Comparison of ENCODE assay signal across 13 cellular contexts in the genomic region with DNA sequence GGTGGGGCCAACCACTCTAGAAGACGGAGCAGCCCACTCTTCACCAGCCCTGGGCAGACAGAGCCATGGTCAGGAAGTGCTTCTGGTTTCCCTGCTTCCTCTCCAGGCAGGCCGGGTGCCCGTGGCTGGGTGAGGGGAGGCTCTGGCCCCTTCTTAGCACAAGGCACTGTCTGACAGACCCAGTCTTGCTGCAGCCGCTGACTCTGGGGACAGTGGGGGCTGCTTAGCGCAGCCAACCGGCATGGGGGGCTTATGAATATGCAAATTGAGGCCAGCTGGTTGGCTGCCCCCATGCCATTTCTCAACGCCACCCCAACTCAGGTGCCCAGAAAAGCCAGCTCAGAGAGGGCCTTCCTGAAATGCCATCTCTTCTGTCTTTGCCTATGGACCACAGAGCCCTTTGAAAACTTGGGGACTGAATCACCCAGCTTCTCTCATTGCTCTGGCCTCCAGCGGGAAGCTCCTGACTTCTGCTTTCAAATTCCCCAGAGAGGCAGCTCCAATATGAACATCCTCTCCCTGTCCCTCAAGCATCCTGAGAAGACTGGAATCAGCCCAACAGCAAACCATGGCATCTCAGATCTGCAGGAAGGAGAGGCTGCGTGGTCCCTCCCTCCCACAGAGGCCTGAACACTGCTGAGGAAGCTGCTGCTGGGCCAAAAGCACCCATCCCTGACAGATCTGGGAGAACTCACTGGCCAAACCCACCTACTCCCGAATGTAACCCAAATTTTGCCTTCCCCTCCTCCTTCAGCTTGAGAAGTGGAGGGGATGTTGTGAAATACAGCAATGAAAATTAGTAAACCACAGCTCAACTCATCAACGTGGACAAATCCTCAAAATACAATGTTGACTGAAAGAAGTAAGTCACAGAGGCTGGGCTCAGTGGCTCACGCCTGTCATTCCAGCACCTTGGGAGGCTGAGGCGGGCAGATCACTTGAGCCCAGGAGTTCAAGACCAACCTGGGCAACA. TPM values are rescaled to one million over a fixed set of nuclear protein-coding genes. Genes with fewer than 3 reads are reported as not detected.
DNase-seq lines count a peak whose midpoint lies in the region; ATAC-seq and TF ChIP-seq lines count a peak whose summit lies in the region.
"Had no signal": no experiment of that assay in that cellular context is flagged by ENCODE, and none has a peak within 500 bp of the region (broad histone marks: within the 10 kb centered on the region; RNA-seq: fewer than 3 reads in every experiment).

A gene with protein sequence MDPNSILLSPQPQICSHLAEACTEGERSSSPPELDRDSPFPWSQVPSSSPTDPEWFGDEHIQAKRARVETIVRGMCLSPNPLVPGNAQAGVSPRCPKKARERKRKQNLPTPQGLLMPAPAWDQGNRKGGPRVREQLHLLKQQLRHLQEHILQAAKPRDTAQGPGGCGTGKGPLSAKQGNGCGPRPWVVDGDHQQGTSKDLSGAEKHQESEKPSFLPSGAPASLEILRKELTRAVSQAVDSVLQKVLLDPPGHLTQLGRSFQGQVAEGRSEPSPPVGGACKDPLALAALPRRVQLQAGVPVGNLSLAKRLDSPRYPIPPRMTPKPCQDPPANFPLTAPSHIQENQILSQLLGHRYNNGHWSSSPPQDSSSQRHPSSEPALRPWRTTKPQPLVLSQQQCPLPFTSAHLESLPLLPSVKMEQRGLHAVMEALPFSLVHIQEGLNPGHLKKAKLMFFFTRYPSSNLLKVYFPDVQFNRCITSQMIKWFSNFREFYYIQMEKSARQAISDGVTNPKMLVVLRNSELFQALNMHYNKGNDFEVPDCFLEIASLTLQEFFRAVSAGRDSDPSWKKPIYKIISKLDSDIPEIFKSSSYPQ (minus strand): TSS at position 205 of the 973 bp plus-strand sequence. CDS start 12,311 bp downstream, outside the sequence.

- no peaks in the 10 kb centered on the region for H4K20me1 ChIP-seq in IMR-90 (ENCODE audit: insufficient read depth, low read length)

- TF ChIP-seq POLR2A in IMR-90 (IDR thresholded peaks at IDR 0.05; ENCODE audit: low read depth, low read length): no peak

- no peak for TF ChIP-seq RAD21 in IMR-90 (IDR thresholded peaks at IDR 0.05; ENCODE audit: low read length)

- H3K9ac ChIP-seq in IMR-90 (ENCODE audit: low read depth, low read length): no peak within 1 kb of the TSS

- in situ Hi-C loops in IMR-90 (cut with MboI; ENCODE audit: low sequenced_read_pairs): no loop called here

- no peak within 1 kb of the TSS for H2BK5ac ChIP-seq in IMR-90 (ENCODE audit: low read depth, low read length, poor library complexity, severe bottlenecking)

- H3K23ac ChIP-seq in IMR-90 (ENCODE audit: low read depth, low read length): no peak within 1 kb of the TSS

- no peak for ATAC-seq in IMR-90 (ENCODE audit: low read depth)
- ATAC-seq in left lung: no peak
- ATAC-seq in HG02678 (IDR thresholded peaks at IDR 0.05; ENCODE audit: unreplicated experiment): no peak
- ATAC-seq: pancreas had no signal

- H2AFZ ChIP-seq in IMR-90 (replicated peaks; ENCODE audit: low read length, poor library complexity): peak within 1 kb of the TSS; percentile 38

- WGBS in IMR-90 (ENCODE audit: extremely low coverage in 2 of 2, insufficient read length in 1 of 2), 2 experiments: 36% methylated on average over 3 of the region's 13 CpGs; no CpG with 5 or more reads in 1 of the 2 experiments

- H2BK20ac ChIP-seq in IMR-90 (ENCODE audit: low read depth, low read length): no peak within 1 kb of the TSS

- no peaks in the 10 kb centered on the region for H3K9me3 ChIP-seq in IMR-90 (ENCODE audit: control insufficient read depth, insufficient read depth, low read length)
- H3K9me3 ChIP-seq in left lung: no peaks in the 10 kb centered on the region
- H3K9me3 ChIP-seq: heart right ventricle, pancreas, SJCRH30 had no signal

- H3K79me1 ChIP-seq in IMR-90 (ENCODE audit: low read depth in 1 of 2, low read length in 2 of 2): peaks cover 0 to 4% of the 10 kb centered on the region in 2 experiments; a peak in 2 of 4 replicates

- peaks cover 4% of the 10 kb centered on the region for H3K9me1 ChIP-seq in IMR-90 (ENCODE audit: insufficient read depth, low read length)

- H3K14ac ChIP-seq in IMR-90 (replicated peaks; ENCODE audit: low read depth, low read length): no peak within 1 kb of the TSS

- dilution Hi-C loops in IMR-90 (cut with HindIII; ENCODE audit: low sequenced_read_pairs, unreplicated experiment): no loop called here

- CTCF ChIA-PET in IMR-90 (lab: Yijun Ruan, JAX): interaction anchor here (1.0 kb wide), 1 partner anchor 212 kb away, joined by 3 read pairs; no protein-coding TSS in a partner anchor

- H2AK5ac ChIP-seq in IMR-90 (ENCODE audit: low read depth, low read length): no peak within 1 kb of the TSS

- no TSS peak for BruUV-seq in IMR-90 (replicated peaks; lab: Mats Ljungman, UMichigan)

- peak; percentile 53 for DNase-seq in Ammon's horn (ENCODE audit: low spot score)
- DNase-seq in IMR-90: no peak
- DNase-seq in activated CD8-positive, alpha-beta memory T cell treated with anti-CD3 and anti-CD28 coated beads for 48 hours (ENCODE audit: low read depth in 2 of 3, low spot score in 2 of 3): peak in 2 of 3 experiments; percentile 6 to 18
- DNase-seq in fibroblast of villous mesenchyme (ENCODE audit: low read depth): peak; percentile 14
- DNase-seq in retina: no peak
- DNase-seq in left lung: no peak
- DNase-seq in mesenteric fat pad (ENCODE audit: low spot score): no peak
- DNase-seq: heart right ventricle, NCI-H1105 treated with DMSO at 0.1 percent for 48 hours, pancreas had no signal

- H3K27me3 ChIP-seq in IMR-90 (ENCODE audit: control insufficient read depth, insufficient read depth, low read length): peaks cover 2% of the 10 kb centered on the region; the same call in 1 of the 2 replicates
- no peaks in the 10 kb centered on the region for H3K27me3 ChIP-seq in left lung
- H3K27me3 ChIP-seq: heart right ventricle, pancreas, SJCRH30 had no signal

- POLR2A ChIA-PET in IMR-90 (lab: Charles Lee; ENCODE audit: unreplicated experiment): no interaction called here

- no peak within 1 kb of the TSS for H2BK120ac ChIP-seq in IMR-90 (ENCODE audit: low read depth, low read length)

- no peak within 1 kb of the TSS for H2AK9ac ChIP-seq in IMR-90 (replicated peaks; ENCODE audit: low read depth, low read length, poor library complexity)

- no peak within 1 kb of the TSS for H3K56ac ChIP-seq in IMR-90 (ENCODE audit: extremely low read depth, insufficient read depth, low read length)

- H3K4me1 ChIP-seq in IMR-90 (ENCODE audit: control insufficient read depth, insufficient read depth, low read length) (peaks cover 2% of the 10 kb centered on the region; the same call in 1 of the 2 replicates), left lung (peaks cover 0 to 12% of the 10 kb centered on the region in 2 donors)

- no peak within 1 kb of the TSS for H2BK15ac ChIP-seq in IMR-90 (ENCODE audit: low read depth, low read length)

- H3K4me3 ChIP-seq in IMR-90 (ENCODE audit: insufficient read depth, low read depth, low read length) (no peak within 1 kb of the TSS), fibroblast of villous mesenchyme (ENCODE audit: low read depth, low read length) (no peak within 1 kb of the TSS), left lung (no peak within 1 kb of the TSS)
- H3K4me3 ChIP-seq: heart right ventricle, pancreas, SJCRH30 had no signal

- no peak within 1 kb of the TSS for H4K5ac ChIP-seq in IMR-90 (ENCODE audit: low read depth, low read length)

- H3K27ac ChIP-seq in IMR-90 (ENCODE audit: insufficient read depth, low read length) (no peak within 1 kb of the TSS), left lung (no peak within 1 kb of the TSS)
- H3K27ac ChIP-seq: C4-2B, pancreas, SJCRH30 had no signal

- TF ChIP-seq CTCF in IMR-90 (conservative IDR thresholded peaks at IDR 0.05; ENCODE audit: low read depth, low read length): no peak
- TF ChIP-seq CTCF in fibroblast of villous mesenchyme (IDR thresholded peaks at IDR 0.05; ENCODE audit: insufficient read depth, low read depth, low read length): no peak
- no peak for TF ChIP-seq CTCF in left lung (IDR thresholded peaks at IDR 0.05)

- intact Hi-C loops in IMR-90 (cut with micrococcal nuclease): no loop called here
- intact Hi-C loops in left lung (cut with DNase I): no loop called here

- H3K36me3 ChIP-seq in IMR-90 (ENCODE audit: control insufficient read depth, insufficient read depth, low read length) (no peaks in the 10 kb centered on the region), left lung (no peaks in the 10 kb centered on the region)
- H3K36me3 ChIP-seq: heart right ventricle, pancreas, SJCRH30 had no signal

- H3K4ac ChIP-seq in IMR-90 (ENCODE audit: low read depth, low read length): no peak within 1 kb of the TSS

- no peak within 1 kb of the TSS for H3K4me2 ChIP-seq in IMR-90 (ENCODE audit: low read depth, low read length)

- no peak within 1 kb of the TSS for H3K18ac ChIP-seq in IMR-90 (ENCODE audit: low read depth, low read length)

- H4K91ac ChIP-seq in IMR-90 (ENCODE audit: insufficient read depth, low read depth, low read length): no peak within 1 kb of the TSS

- no peak within 1 kb of the TSS for H4K8ac ChIP-seq in IMR-90 (ENCODE audit: low read depth in 2 of 2, low read length in 2 of 2)

TF ChIP-seq in IMR-90, 13 proteins besides CTCF, POLR2A, EP300 and RAD21 (continues in another document):
- TF ChIP-seq MAZ (IDR thresholded peaks at IDR 0.05; ENCODE audit: borderline replicate concordance, low read depth, low read length) (no peak), BHLHE40 (IDR thresholded peaks at IDR 0.05; ENCODE audit: low read depth, low read length) (no peak), SMC3 (IDR thresholded peaks at IDR 0.05; ENCODE audit: low read depth, low read length) (no peak), RCOR1 (IDR thresholded peaks at IDR 0.05; ENCODE audit: insufficient replicate concordance, low read length) (no peak), MXI1 (IDR thresholded peaks at IDR 0.05; ENCODE audit: borderline replicate concordance, low read depth, low read length) (no peak), CEBPB (IDR thresholded peaks at IDR 0.05; ENCODE audit: low read depth, low read length) (peak; percentile 32; the same call in 1 of the 2 replicates), MAFK (IDR thresholded peaks at IDR 0.05; ENCODE audit: low read depth, low read length) (no peak)
- TF ChIP-seq, protein P1, sequence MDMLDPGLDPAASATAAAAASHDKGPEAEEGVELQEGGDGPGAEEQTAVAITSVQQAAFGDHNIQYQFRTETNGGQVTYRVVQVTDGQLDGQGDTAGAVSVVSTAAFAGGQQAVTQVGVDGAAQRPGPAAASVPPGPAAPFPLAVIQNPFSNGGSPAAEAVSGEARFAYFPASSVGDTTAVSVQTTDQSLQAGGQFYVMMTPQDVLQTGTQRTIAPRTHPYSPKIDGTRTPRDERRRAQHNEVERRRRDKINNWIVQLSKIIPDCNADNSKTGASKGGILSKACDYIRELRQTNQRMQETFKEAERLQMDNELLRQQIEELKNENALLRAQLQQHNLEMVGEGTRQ (IDR thresholded peaks at IDR 0.05; ENCODE audit: low read depth, low read length): no peak

RNA-seq across cellular contexts. Expression of the gene that starts here (rescaled TPM):
- total RNA-seq in IMR-90 (2012; rRNA removed) (not detected in 2 replicates), fibroblast of villous mesenchyme (under 0.01 TPM in 1 of 2 replicates, not detected in the other), left lung (under 1 TPM in 1 of 2 donors, not detected in 1; 0.08 TPM), mesenteric fat pad (not detected)
- polyA plus RNA-seq in IMR-90 (2012; rRNA removed): not detected in 2 replicates
- polyA plus RNA-seq in IMR-90 (2012; cell fraction: cytosol; rRNA removed): not detected in 2 replicates
- polyA plus RNA-seq in IMR-90 (2012; cell fraction: nucleus; rRNA removed; ENCODE audit: low replicate concordance): not detected in 2 replicates
- total RNA-seq: heart right ventricle, pancreas, SJCRH30 had no signal
- polyA plus RNA-seq: heart right ventricle, pancreas had no signal

Comparison
In these comparisons a context has a peak if more than half of its experiments do, and no peak if none do; other contexts are left out.
1. Peak in DNase-seq in fibroblast of villous mesenchyme; RNA of the gene not detected or under 1 TPM.
2. DNase-seq: peak in Ammon's horn (single experiment) and activated CD8-positive, alpha-beta memory T cell treated with anti-CD3 and anti-CD28 coated beads for 48 hours (2 of 3); none in IMR-90 (single experiment), retina (single experiment), left lung (0 of 2) and mesenteric fat pad (single experiment).